Comparison of ENCODE assay signal across 27 cellular contexts in the genomic region with DNA sequence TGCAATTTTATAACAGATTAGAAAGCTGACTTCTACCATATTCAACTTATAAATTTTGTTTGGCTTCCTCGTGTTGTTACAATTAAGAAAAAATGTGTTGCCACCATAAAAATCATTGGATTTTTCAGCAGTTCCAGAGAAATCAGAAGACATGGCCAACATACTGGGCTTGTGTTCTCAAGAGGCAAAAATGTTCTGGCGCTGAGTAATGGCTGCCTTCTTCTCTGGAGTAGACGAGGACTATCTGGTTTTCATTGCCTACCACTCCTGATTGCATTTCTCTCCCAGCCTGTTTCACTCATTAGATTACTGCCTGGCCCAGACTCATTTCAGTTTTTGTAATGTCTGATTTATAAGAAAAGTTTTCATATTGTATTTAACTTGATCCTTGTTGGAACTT.
DNase-seq lines count a peak whose midpoint lies in the region; ATAC-seq and TF ChIP-seq lines count a peak whose summit lies in the region.
"Had no signal": no experiment of that assay in that cellular context is flagged by ENCODE, and none has a peak within 500 bp of the region (broad histone marks: within the 10 kb centered on the region; RNA-seq: fewer than 3 reads in every experiment).

No MANE protein-coding gene starts in this region.

- H3K4me1 ChIP-seq in adipocyte (ENCODE audit: control insufficient read depth, insufficient read depth, low read length) (peaks cover 33% of the 10 kb centered on the region), heart left ventricle (peaks cover 0 to 56% (median 30%) of the 10 kb centered on the region in 12 donors), sigmoid colon (peaks cover 0 to 59% (median 37%) of the 10 kb centered on the region in 4 donors)
- H3K4me1 ChIP-seq: right lobe of liver, SJCRH30 had no signal

- no peaks in the 10 kb centered on the region for H3K9me3 ChIP-seq in adipocyte (ENCODE audit: control insufficient read depth, low read length)
- H3K9me3 ChIP-seq in heart left ventricle: peaks cover 0 to 3% (median 0%) of the 10 kb centered on the region in 12 donors
- H3K9me3 ChIP-seq in sigmoid colon: no peaks in the 10 kb centered on the region
- H3K9me3 ChIP-seq: BE2C, lower lobe of right lung, mucosa of descending colon, Peyer's patch, right lobe of liver, SJCRH30 had no signal

- TF ChIP-seq CTCF in AG10803 (conservative IDR thresholded peaks at IDR 0.05; ENCODE audit: low read length) (no peak), heart left ventricle (IDR thresholded peaks at IDR 0.05) (no peak), sigmoid colon (IDR thresholded peaks at IDR 0.05) (no peak)

- TF ChIP-seq EP300 in sigmoid colon (IDR thresholded peaks at IDR 0.05): no peak

- intact Hi-C loops in heart left ventricle (cut with DNase I): loop anchor here in 2 of 10 donors (5.0 to 10.0 kb wide), 2 partner anchors 59 to 122 kb away; a partner anchor contains a TSS
- intact Hi-C loops in sigmoid colon (cut with DNase I): no loop called here

- peaks cover 12% of the 10 kb centered on the region for H3K36me3 ChIP-seq in adipocyte (ENCODE audit: control insufficient read depth, insufficient read depth, low read length, severe bottlenecking)
- peaks cover 0 to 18% (median 0%) of the 10 kb centered on the region in 9 donors for H3K36me3 ChIP-seq in heart left ventricle
- peaks cover 0 to 12% (median 3%) of the 10 kb centered on the region in 4 donors for H3K36me3 ChIP-seq in sigmoid colon
- H3K36me3 ChIP-seq: lower lobe of right lung, Peyer's patch had no signal

- WGBS in heart left ventricle, 4 donors: 62 to 79% (median 72%) methylated on average over 3 of the region's 3 CpGs
- WGBS in sigmoid colon, 2 donors: 83 to 87% methylated on average over 3 of the region's 3 CpGs

- no peak overlapping the region for H3K4me3 ChIP-seq in AG10803 (ENCODE audit: low read length)
- H3K4me3 ChIP-seq in adipocyte (ENCODE audit: low read length): peak overlapping the region; percentile 51
- H3K4me3 ChIP-seq in heart left ventricle: no peak overlapping the region
- H3K4me3 ChIP-seq in sigmoid colon: no peak overlapping the region
- H3K4me3 ChIP-seq: lower lobe of right lung, mucosa of descending colon, Peyer's patch, right lobe of liver, SJCRH30 had no signal

- ATAC-seq in heart left ventricle (peak in 2 of 4 donors; percentile 16 to 57), HG02884 (IDR thresholded peaks at IDR 0.05; ENCODE audit: unreplicated experiment) (no peak), GM18870 (IDR thresholded peaks at IDR 0.05; ENCODE audit: unreplicated experiment) (no peak)
- ATAC-seq: activated T-cell treated with anti-CD3 and anti-CD28 coated beads, Interleukin-2, amount 50 U/mL, for 72 hours; lower lobe of right lung; mucosa of descending colon; right lobe of liver had no signal

- peak overlapping the region; percentile 13 for H3K9ac ChIP-seq in adipocyte (ENCODE audit: low read length)

- H3K27ac ChIP-seq in heart left ventricle (peak overlapping the region in 11 of 12 donors; percentile 5 to 82 (median 43)), sigmoid colon (peak overlapping the region; percentile 5 to 81 (median 60))
- H3K27ac ChIP-seq: lower lobe of right lung, Peyer's patch, right lobe of liver, SJCRH30 had no signal

- TF ChIP-seq POLR2A in heart left ventricle (IDR thresholded peaks at IDR 0.05) (no peak), sigmoid colon (IDR thresholded peaks at IDR 0.05) (no peak)

- H3K27me3 ChIP-seq in adipocyte (replicated peaks; ENCODE audit: control insufficient read depth, insufficient read depth, low read length) (no peaks in the 10 kb centered on the region), heart left ventricle (no peaks in the 10 kb centered on the region), sigmoid colon (no peaks in the 10 kb centered on the region)
- H3K27me3 ChIP-seq: BE2C, Peyer's patch, right lobe of liver, SJCRH30 had no signal

- DNase-seq in AG10803 (ENCODE audit: low read depth) (peak; percentile 48), adipocyte (ENCODE audit: low read depth) (no peak), heart left ventricle (no peak), sigmoid colon (no peak), activated gamma-delta T cell (lab: John Stamatoyannopoulos, UW) (no peak), NOMO-1 treated with dmso at 0.1 percent for 144 hours (lab: John Stamatoyannopoulos, UW; ENCODE audit: unreplicated experiment) (no peak)
- DNase-seq: 8988T; activated CD4-positive, alpha-beta T cell treated with anti-CD3 and anti-CD28 coated beads for 4 hours; activated naive CD4-positive, alpha-beta T cell treated with anti-CD3 and anti-CD28 coated beads, Interleukin-2, amount 50 U/mL, for 16 hours; activated T-cell treated with anti-CD3 and anti-CD28 coated beads, Interleukin-2, amount 50 U/mL, for 72 hours; BE2C; COR-L47; effector CD4-positive, alpha-beta T cell; GF-D8; KBM-7; lower lobe of right lung; mucosa of descending colon; NCI-H1436; NCI-H526; Peyer's patch; right lobe of liver; SJCRH30; stimulated activated naive CD4-positive, alpha-beta T cell treated with Interleukin-2 at 50 U/mL for 16 hours; T-helper 2 cell; trophoblast cell had no signal
